Comparison of ENCODE assay signal across 8 cellular contexts in the genomic region with DNA sequence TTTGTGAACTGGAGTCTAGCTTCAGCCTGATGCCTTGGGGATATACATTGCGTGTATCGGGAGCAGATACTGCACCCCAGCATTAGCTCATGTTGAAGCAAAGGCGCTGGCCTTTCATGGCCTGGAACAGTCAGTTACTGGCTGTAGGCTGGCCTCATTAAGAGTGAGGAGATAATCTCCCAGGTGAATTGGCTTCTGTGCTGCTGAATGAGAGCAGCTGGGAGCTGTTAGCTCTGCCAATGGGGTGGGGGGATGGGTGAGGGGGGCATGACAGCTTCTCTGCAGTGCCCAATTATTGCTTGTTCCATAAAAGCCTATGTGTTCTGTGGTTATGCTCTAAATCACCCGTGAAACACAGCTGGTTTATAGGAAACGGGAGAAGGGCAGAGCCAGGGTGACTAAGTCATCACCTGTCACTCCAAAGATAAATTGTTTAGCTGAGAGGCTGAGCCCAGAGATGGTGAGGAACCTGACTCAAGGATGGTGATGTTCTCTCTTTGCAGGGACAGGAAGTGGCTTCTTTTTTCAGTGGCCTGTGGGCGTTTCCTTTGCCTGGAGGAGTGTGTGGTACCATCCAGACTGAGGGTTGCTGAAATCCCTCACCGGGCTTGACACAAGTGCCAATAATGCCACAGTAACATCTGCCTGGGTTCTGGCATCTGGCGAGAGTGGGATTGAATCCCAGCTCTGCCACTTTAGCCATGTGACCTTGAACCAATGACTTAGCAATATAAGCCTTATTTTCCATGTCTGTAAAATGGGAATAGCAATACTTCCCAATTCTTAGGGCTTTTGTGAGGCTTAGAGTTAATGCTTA.
DNase-seq lines count a peak whose midpoint lies in the region; ATAC-seq and FAIRE-seq lines count a peak whose summit lies in the region.

No MANE protein-coding gene starts in this region.

- peaks cover 2 to 9% of the 10 kb centered on the region in 2 donors for H3K4me1 ChIP-seq in esophagus (ENCODE audit: control insufficient read depth in 2 of 2, insufficient read depth in 2 of 2, low read length in 1 of 2)

- ATAC-seq in GM18909 (IDR thresholded peaks at IDR 0.05; ENCODE audit: poor library complexity, unreplicated experiment) (peak; percentile 84), HG03159 (IDR thresholded peaks at IDR 0.05; ENCODE audit: unreplicated experiment) (peak; percentile 75)

- no peak overlapping the region for H3K4me3 ChIP-seq in esophagus (ENCODE audit: low read depth in 1 of 2, low read length in 2 of 2)
- no peak overlapping the region for H3K4me3 ChIP-seq in H7 (ENCODE audit: insufficient read depth, low read depth, low read length)

- no peaks in the 10 kb centered on the region for H3K9me3 ChIP-seq in esophagus (ENCODE audit: control insufficient read depth in 2 of 2, insufficient read depth in 1 of 2, low read depth in 1 of 2, low read length in 1 of 2)

- H3K27ac ChIP-seq in esophagus (ENCODE audit: low read depth in 2 of 2, low read length in 1 of 2): peak overlapping the region; percentile 76 to 87

- H3K27me3 ChIP-seq in esophagus (ENCODE audit: control insufficient read depth in 1 of 2, insufficient read depth in 2 of 2, low read length in 2 of 2): no peaks in the 10 kb centered on the region
- no peaks in the 10 kb centered on the region for H3K27me3 ChIP-seq in H7 (ENCODE audit: control insufficient read depth, insufficient read depth, low read length)

- DNase-seq in NCI-H82 (lab: John Stamatoyannopoulos, UW) (peak; percentile 93), putamen (ENCODE audit: low spot score) (peak; percentile 26), H7 (no peak)
- DNase-seq in activated CD4-positive, alpha-beta T cell treated with anti-CD3 and anti-CD28 coated beads, Interleukin-2, amount 50 U/mL, for 4 hours: peak; percentile 73 to 77

- peak; percentile 89 for FAIRE-seq in A204.1 (lab: Jason Lieb, UNC)

- 26 to 35% methylated on average over 8 of the region's 8 CpGs for WGBS in esophagus, 2 donors

- H3K36me3 ChIP-seq in esophagus (ENCODE audit: control insufficient read depth in 2 of 2, insufficient read depth in 2 of 2, low read length in 1 of 2): no peaks in the 10 kb centered on the region
- H3K36me3 ChIP-seq in H7 (replicated peaks; ENCODE audit: control insufficient read depth, insufficient read depth, low read length): no peaks in the 10 kb centered on the region
